In genomic region chr3:38475716-38476115, GRCh38 we compare ENCODE assay signal across 1 cellular context.
TF ChIP-seq lines count a peak whose summit lies in the region.

No MANE protein-coding gene starts in this region.

TF ChIP-seq in SK-N-SH, 30 proteins besides CTCF, POLR2A, EP300 and RAD21 (continued from another document):
- no peak for TF ChIP-seq FOSL2 (IDR thresholded peaks at IDR 0.05; ENCODE audit: borderline replicate concordance, low read depth)
- TF ChIP-seq JUND (IDR thresholded peaks at IDR 0.05) = no peak
- TF ChIP-seq RFX5 (IDR thresholded peaks at IDR 0.05; ENCODE audit: low read length) = no peak
- TF ChIP-seq, protein P1, sequence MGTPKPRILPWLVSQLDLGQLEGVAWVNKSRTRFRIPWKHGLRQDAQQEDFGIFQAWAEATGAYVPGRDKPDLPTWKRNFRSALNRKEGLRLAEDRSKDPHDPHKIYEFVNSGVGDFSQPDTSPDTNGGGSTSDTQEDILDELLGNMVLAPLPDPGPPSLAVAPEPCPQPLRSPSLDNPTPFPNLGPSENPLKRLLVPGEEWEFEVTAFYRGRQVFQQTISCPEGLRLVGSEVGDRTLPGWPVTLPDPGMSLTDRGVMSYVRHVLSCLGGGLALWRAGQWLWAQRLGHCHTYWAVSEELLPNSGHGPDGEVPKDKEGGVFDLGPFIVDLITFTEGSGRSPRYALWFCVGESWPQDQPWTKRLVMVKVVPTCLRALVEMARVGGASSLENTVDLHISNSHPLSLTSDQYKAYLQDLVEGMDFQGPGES (IDR thresholded peaks at IDR 0.05; ENCODE audit: low read depth, low read length) = no peak
- TF ChIP-seq, protein P2, sequence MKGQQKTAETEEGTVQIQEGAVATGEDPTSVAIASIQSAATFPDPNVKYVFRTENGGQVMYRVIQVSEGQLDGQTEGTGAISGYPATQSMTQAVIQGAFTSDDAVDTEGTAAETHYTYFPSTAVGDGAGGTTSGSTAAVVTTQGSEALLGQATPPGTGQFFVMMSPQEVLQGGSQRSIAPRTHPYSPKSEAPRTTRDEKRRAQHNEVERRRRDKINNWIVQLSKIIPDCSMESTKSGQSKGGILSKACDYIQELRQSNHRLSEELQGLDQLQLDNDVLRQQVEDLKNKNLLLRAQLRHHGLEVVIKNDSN (IDR thresholded peaks at IDR 0.05; ENCODE audit: borderline replicate concordance, low read depth) = no peak
- TF ChIP-seq, protein P3, sequence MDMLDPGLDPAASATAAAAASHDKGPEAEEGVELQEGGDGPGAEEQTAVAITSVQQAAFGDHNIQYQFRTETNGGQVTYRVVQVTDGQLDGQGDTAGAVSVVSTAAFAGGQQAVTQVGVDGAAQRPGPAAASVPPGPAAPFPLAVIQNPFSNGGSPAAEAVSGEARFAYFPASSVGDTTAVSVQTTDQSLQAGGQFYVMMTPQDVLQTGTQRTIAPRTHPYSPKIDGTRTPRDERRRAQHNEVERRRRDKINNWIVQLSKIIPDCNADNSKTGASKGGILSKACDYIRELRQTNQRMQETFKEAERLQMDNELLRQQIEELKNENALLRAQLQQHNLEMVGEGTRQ (IDR thresholded peaks at IDR 0.05; ENCODE audit: borderline replicate concordance, low read depth, low read length) = no peak
- no peak for TF ChIP-seq RXRA (IDR thresholded peaks at IDR 0.05; ENCODE audit: borderline replicate concordance, low read depth)
- TF ChIP-seq ZBTB33 (IDR thresholded peaks at IDR 0.05; ENCODE audit: borderline replicate concordance, low read depth) = no peak
- no peak for TF ChIP-seq MXI1 (IDR thresholded peaks at IDR 0.05; ENCODE audit: low read depth, low read length)
- no peak for TF ChIP-seq GABPA (IDR thresholded peaks at IDR 0.05; ENCODE audit: low read depth)
- TF ChIP-seq EZH2phosphoT487 (IDR thresholded peaks at IDR 0.05; ENCODE audit: borderline replicate concordance, low read depth) = no peak
- TF ChIP-seq TAF1 (IDR thresholded peaks at IDR 0.05; ENCODE audit: borderline replicate concordance, low read depth, low read length) = no peak
- TF ChIP-seq GATA2 (CRISPR knock-in tag; IDR thresholded peaks at IDR 0.05) = no peak
- TF ChIP-seq NFIC (IDR thresholded peaks at IDR 0.05; ENCODE audit: borderline replicate concordance) = no peak
- TF ChIP-seq POLR2AphosphoS5 (IDR thresholded peaks at IDR 0.05; ENCODE audit: low read depth, low read length) = no peak
- TF ChIP-seq REST (IDR thresholded peaks at IDR 0.05; ENCODE audit: low read depth, low read length) = no peak
